In the genomic region with DNA sequence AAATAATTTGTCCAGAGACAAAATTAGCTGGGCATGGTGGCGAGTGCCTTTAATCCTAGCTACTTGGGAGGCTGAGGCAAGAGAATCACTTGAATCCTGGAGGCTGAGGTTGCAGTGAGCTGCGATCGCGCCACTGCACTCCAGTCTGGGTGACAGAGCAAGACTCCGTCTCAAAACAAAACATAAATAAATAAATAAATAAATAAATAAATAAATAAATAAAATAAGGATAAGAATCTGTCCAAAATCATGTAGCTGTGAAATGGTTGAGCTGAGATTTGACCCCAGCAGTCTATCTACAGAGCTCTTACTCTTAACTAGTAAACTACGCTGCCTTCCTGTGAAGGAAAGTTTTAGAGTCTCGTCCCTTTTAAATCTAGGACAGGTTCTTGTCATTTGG, we compare ENCODE assay signal across 7 cellular contexts. TPM values are rescaled to one million over a fixed set of nuclear protein-coding genes. Genes with fewer than 3 reads are reported as not detected.
"Had no signal": no experiment of that assay in that cellular context is flagged by ENCODE, and none has a peak within 500 bp of the region (broad histone marks: within the 10 kb centered on the region; RNA-seq: fewer than 3 reads in every experiment).

No MANE protein-coding gene starts in this region.

RNA-seq across cellular contexts. Expression of a gene that starts 27.9 kb away (rescaled TPM):
- total RNA-seq: GM23248, GM23338, H1, H4, H7, H9, HFFc6 had no signal
- polyA plus RNA-seq: GM23248, GM23338, H1 had no signal
